In the genomic region with DNA sequence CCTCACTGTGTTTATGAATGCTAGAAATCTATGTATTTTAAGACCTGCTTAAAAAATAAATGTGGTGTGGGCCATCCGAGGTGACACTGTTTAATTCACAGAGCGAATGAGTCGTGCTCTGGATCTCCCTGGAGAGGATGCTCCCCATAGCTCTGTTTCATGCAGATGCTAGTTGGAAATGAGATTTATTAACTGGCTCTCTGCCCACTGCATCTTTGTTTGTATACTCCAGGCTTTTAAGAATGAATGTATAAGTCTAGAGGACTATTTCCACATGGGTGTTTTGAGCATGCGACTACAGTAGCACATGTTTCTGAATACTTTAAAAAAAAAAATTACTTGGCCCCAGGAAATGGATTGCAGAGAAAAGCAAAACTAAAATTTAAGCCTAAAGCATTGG, we compare ENCODE assay signal across 11 cellular contexts. TPM values are rescaled to one million over a fixed set of nuclear protein-coding genes. Genes with fewer than 3 reads are reported as not detected.
DNase-seq lines count a peak whose midpoint lies in the region; ATAC-seq and TF ChIP-seq lines count a peak whose summit lies in the region.
"Had no signal": no experiment of that assay in that cellular context is flagged by ENCODE, and none has a peak within 500 bp of the region (broad histone marks: within the 10 kb centered on the region; RNA-seq: fewer than 3 reads in every experiment).

No MANE protein-coding gene starts in this region.

- H3K27me3 ChIP-seq in left ventricle myocardium inferior (ENCODE audit: low read depth) = no peaks in the 10 kb centered on the region
- no peaks in the 10 kb centered on the region for H3K27me3 ChIP-seq in transverse colon
- H3K27me3 ChIP-seq: body of pancreas had no signal

- no peak for TF ChIP-seq EP300 in transverse colon (IDR thresholded peaks at IDR 0.05; ENCODE audit: low read depth)

- no peak for TF ChIP-seq CTCF in left ventricle myocardium inferior (IDR thresholded peaks at IDR 0.05; ENCODE audit: borderline replicate concordance)
- TF ChIP-seq CTCF in transverse colon (IDR thresholded peaks at IDR 0.05) = no peak

- in situ Hi-C loops in transverse colon (cut with MboI; ENCODE audit: low pct_ligation_motif_present in 1 of 4, low pct_unique_long_range_greater_than_20kb in 1 of 4, low sequenced_read_pairs in 3 of 4) = no loop called here

- WGBS in transverse colon (ENCODE audit: low coverage in 1 of 2), 2 donors = 53 to 74% methylated on average over 4 of the region's 4 CpGs

- H3K36me3 ChIP-seq in left ventricle myocardium inferior (no peaks in the 10 kb centered on the region), transverse colon (no peaks in the 10 kb centered on the region)

- TF ChIP-seq POLR2A in transverse colon (IDR thresholded peaks at IDR 0.05) = no peak

- H3K27ac ChIP-seq in left ventricle myocardium inferior (replicated peaks) (peak overlapping the region; percentile 93), transverse colon (peak overlapping the region in 3 of 4 donors; percentile 4 to 45 (median 33))
- H3K27ac ChIP-seq: body of pancreas had no signal

- DNase-seq in left ventricle myocardium inferior = no peak
- DNase-seq in left ventricle myocardium superior = no peak
- peak; percentile 42 for DNase-seq in NCI-H345 treated with DMSO at 0.1 percent for 48 hours (lab: John Stamatoyannopoulos, UW; ENCODE audit: unreplicated experiment)
- peak; percentile 58 for DNase-seq in fibroblast of gingiva (ENCODE audit: low read depth)
- no peak for DNase-seq in transverse colon
- no peak for DNase-seq in mucosa of gallbladder (ENCODE audit: low spot score)
- DNase-seq in GM19240 (ENCODE audit: insufficient read length, low spot score) = no peak
- DNase-seq: body of pancreas, GF-D8, T1000 had no signal

- H3K4me3 ChIP-seq in left ventricle myocardium inferior (peak overlapping the region; percentile 89), transverse colon (no peak overlapping the region)
- H3K4me3 ChIP-seq: body of pancreas had no signal

- H3K9me3 ChIP-seq in left ventricle myocardium inferior (replicated peaks) (no peaks in the 10 kb centered on the region), transverse colon (no peaks in the 10 kb centered on the region)
- H3K9me3 ChIP-seq: body of pancreas had no signal

- intact Hi-C loops in left ventricle myocardium inferior (cut with micrococcal nuclease) (no loop called here), left ventricle myocardium superior (cut with micrococcal nuclease) (loop anchor here (10.0 kb wide), 1 partner anchor 100 kb away; no protein-coding TSS in a partner anchor), transverse colon (cut with DNase I; ENCODE audit: low total_unique reads) (loop anchor here (10.0 kb wide), 1 partner anchor 1910 kb away; no protein-coding TSS in a partner anchor)

- ATAC-seq in left ventricle myocardium superior = no peak
- ATAC-seq in GM19397 (IDR thresholded peaks at IDR 0.05; ENCODE audit: unreplicated experiment) = no peak
- ATAC-seq: body of pancreas had no signal

- H3K4me1 ChIP-seq in left ventricle myocardium inferior (peaks cover 95% of the 10 kb centered on the region), transverse colon (peaks cover 7 to 67% (median 26%) of the 10 kb centered on the region in 4 donors)

RNA-seq across cellular contexts. Expression of a gene that starts 3.9 kb away (rescaled TPM):
- total RNA-seq in left ventricle myocardium inferior = 120 TPM
- 111 TPM for total RNA-seq in left ventricle myocardium superior
- total RNA-seq in transverse colon = 100 to 1,000 TPM in 1 of 4 donors, 10 to 100 TPM in 3; 23.1 to 102 (median 48.5) TPM
- 75.8 TPM for total RNA-seq in mucosa of gallbladder

Comparison
In these comparisons a context has a peak if more than half of its experiments do, and no peak if none do; other contexts are left out.
1. DNase-seq: peak in NCI-H345 treated with DMSO at 0.1 percent for 48 hours (single experiment) and fibroblast of gingiva (single experiment); none in left ventricle myocardium inferior (single experiment), left ventricle myocardium superior (single experiment), transverse colon (single experiment), mucosa of gallbladder (single experiment) and GM19240 (single experiment).